In the genomic region with DNA sequence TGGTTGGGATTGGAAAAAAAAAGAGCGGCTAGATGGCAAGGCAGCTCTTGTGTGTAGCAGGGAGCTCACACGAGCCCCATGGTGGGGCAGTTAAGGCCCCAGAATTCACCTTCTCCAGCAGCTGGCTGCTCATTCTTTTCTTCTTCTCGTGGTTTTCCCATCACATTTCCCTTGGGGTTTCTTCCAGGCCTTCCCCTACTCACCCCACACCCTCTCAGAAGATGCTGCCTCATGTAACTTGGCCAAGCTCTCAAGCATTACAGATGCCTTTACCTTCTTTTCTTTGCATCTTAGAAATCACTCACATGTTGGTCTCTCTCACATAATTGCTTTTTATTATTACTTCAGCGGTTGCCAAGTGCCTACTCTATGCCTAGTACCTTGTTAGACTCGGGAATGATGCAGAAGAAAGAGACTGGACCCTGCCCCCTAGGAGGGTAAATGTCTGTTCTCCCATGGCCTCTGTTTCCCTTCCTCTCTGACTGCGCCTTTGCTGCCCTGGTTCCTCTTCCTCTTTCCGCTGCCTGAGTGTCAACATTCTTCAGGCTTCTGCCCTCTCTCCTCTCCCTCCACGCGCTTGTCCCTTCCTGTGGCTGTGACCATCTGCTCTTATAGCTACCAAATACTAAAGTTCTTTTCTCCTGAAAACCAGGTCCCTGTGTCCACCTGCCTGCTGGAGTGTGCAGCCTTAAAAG, we compare ENCODE assay signal across 8 cellular contexts. TPM values are rescaled to one million over a fixed set of nuclear protein-coding genes. Genes with fewer than 3 reads are reported as not detected.
DNase-seq lines count a peak whose midpoint lies in the region; ATAC-seq and TF ChIP-seq lines count a peak whose summit lies in the region.

No MANE protein-coding gene starts in this region.

- H3K27me3 Mint-ChIP-seq in natural killer cell treated with Interleukin-12 subunit alpha and Interleukin-12 subunit beta and Interleukin-15 and Interleukin-18, amount 100 ng/mL, for 72 hours, result no peaks in the 10 kb centered on the region

- no peaks in the 10 kb centered on the region for H3K9me3 Mint-ChIP-seq in natural killer cell treated with Interleukin-12 subunit alpha and Interleukin-12 subunit beta and Interleukin-15 and Interleukin-18, amount 100 ng/mL, for 72 hours

- peaks cover 9% of the 10 kb centered on the region for H3K36me3 Mint-ChIP-seq in natural killer cell treated with Interleukin-12 subunit alpha and Interleukin-12 subunit beta and Interleukin-15 and Interleukin-18, amount 100 ng/mL, for 72 hours

- H3K4me1 Mint-ChIP-seq in natural killer cell treated with Interleukin-12 subunit alpha and Interleukin-12 subunit beta and Interleukin-15 and Interleukin-18, amount 100 ng/mL, for 72 hours (ENCODE audit: low read depth in 2 of 2), result peaks cover 42 to 48% of the 10 kb centered on the region in 2 donors

- H3K4me3 ChIP-seq in coronary artery, result no peak overlapping the region

- ATAC-seq in natural killer cell treated with Interleukin-12 subunit alpha and Interleukin-12 subunit beta and Interleukin-15 and Interleukin-18, amount 100 ng/mL, for 72 hours, result no peak
- no peak for ATAC-seq in HG03045 (IDR thresholded peaks at IDR 0.05; ENCODE audit: unreplicated experiment)

- peak overlapping the region; percentile 81 to 94 for H3K27ac Mint-ChIP-seq in natural killer cell treated with Interleukin-12 subunit alpha and Interleukin-12 subunit beta and Interleukin-15 and Interleukin-18, amount 100 ng/mL, for 72 hours

- H3K27ac ChIP-seq in coronary artery, result peak overlapping the region; percentile 24 to 34

- DNase-seq in DMS79 (lab: John Stamatoyannopoulos, UW) (peak; percentile 77), NOMO-1 treated with dmso at 0.1 percent for 144 hours (lab: John Stamatoyannopoulos, UW; ENCODE audit: unreplicated experiment) (peak; percentile 78), coronary artery (ENCODE audit: low spot score) (no peak), NCI-H146 (lab: John Stamatoyannopoulos, UW) (no peak), NCI-H82 (lab: John Stamatoyannopoulos, UW) (no peak), NCI-H510A (lab: John Stamatoyannopoulos, UW) (no peak)
- no peak for DNase-seq in natural killer cell treated with Interleukin-12 subunit alpha and Interleukin-12 subunit beta and Interleukin-15 and Interleukin-18, amount 100 ng/mL, for 72 hours (ENCODE audit: low spot score)

- peak overlapping the region; percentile 77 for H3K4me3 Mint-ChIP-seq in natural killer cell treated with Interleukin-12 subunit alpha and Interleukin-12 subunit beta and Interleukin-15 and Interleukin-18, amount 100 ng/mL, for 72 hours

- TF ChIP-seq CTCF in coronary artery (IDR thresholded peaks at IDR 0.05), result no peak

RNA-seq across cellular contexts. Expression of gene PPARD, which starts 28.6 kb away (rescaled TPM):
- 10 to 100 TPM; 19.6 to 19.9 TPM for total RNA-seq in natural killer cell treated with Interleukin-12 subunit alpha and Interleukin-12 subunit beta and Interleukin-15 and Interleukin-18, amount 100 ng/mL, for 72 hours

Comparison
In these comparisons a context has a peak if more than half of its experiments do, and no peak if none do; other contexts are left out.
1. DNase-seq: peak in DMS79 (single experiment) and NOMO-1 treated with dmso at 0.1 percent for 144 hours (single experiment); none in coronary artery (single experiment), natural killer cell treated with Interleukin-12 subunit alpha and Interleukin-12 subunit beta and Interleukin-15 and Interleukin-18, amount 100 ng/mL, for 72 hours (single experiment), NCI-H146 (single experiment), NCI-H82 (single experiment) and NCI-H510A (single experiment).